17 cellular contexts compared by ENCODE assay signal in genomic region chr20:32455171-32455900, GRCh38.
DNase-seq lines count a peak whose midpoint lies in the region; ATAC-seq and TF ChIP-seq lines count a peak whose summit lies in the region.
"Had no signal": no experiment of that assay in that cellular context is flagged by ENCODE, and none has a peak within 500 bp of the region (broad histone marks: within the 10 kb centered on the region; RNA-seq: fewer than 3 reads in every experiment).

No MANE protein-coding gene starts in this region.

- peaks cover 7 to 35% of the 10 kb centered on the region in 2 donors for H3K4me1 ChIP-seq in adrenal gland (replicated peaks in 1 of 2)

- H3K4me3 ChIP-seq in adrenal gland = no peak overlapping the region
- H3K4me3 ChIP-seq: spleen had no signal

- no peak overlapping the region for H3K4me3 Mint-ChIP-seq in activated naive CD8-positive, alpha-beta T cell
- no peak overlapping the region for H3K4me3 Mint-ChIP-seq in activated naive CD8-positive, alpha-beta T cell treated with anti-CD3 and anti-CD28 coated beads, Interleukin-2, amount 50 U/mL, for 24 hours
- H3K4me3 Mint-ChIP-seq in T-helper 17 cell (no peak overlapping the region), glutamatergic neuron (ENCODE audit: unreplicated experiment) (peak overlapping the region; percentile 42)
- H3K4me3 Mint-ChIP-seq in stimulated activated memory B cell treated with anti-CD40 and anti-IgM and Interleukin-4, amounts not matched to agents 10 μg/mL and 1 μg/mL and 100 μg/mL, for 72 hours = no peak overlapping the region

- peaks cover 8% of the 10 kb centered on the region for H3K4me1 Mint-ChIP-seq in activated naive CD8-positive, alpha-beta T cell (ENCODE audit: low read depth)
- peaks cover 4% of the 10 kb centered on the region for H3K4me1 Mint-ChIP-seq in activated naive CD8-positive, alpha-beta T cell treated with anti-CD3 and anti-CD28 coated beads, Interleukin-2, amount 50 U/mL, for 24 hours
- H3K4me1 Mint-ChIP-seq in T-helper 17 cell (peaks cover 7% of the 10 kb centered on the region), glutamatergic neuron (ENCODE audit: low read depth, unreplicated experiment) (peaks cover 35% of the 10 kb centered on the region)
- H3K4me1 Mint-ChIP-seq in stimulated activated memory B cell treated with anti-CD40 and anti-IgM and Interleukin-4, amounts not matched to agents 10 μg/mL and 1 μg/mL and 100 μg/mL, for 72 hours = peaks cover 20% of the 10 kb centered on the region

- WGBS in adrenal gland, 4 donors = 80 to 83% (median 82%) methylated on average over 12 of the region's 12 CpGs

- peak overlapping the region; percentile 64 for H3K27ac Mint-ChIP-seq in activated naive CD8-positive, alpha-beta T cell
- H3K27ac Mint-ChIP-seq in activated naive CD8-positive, alpha-beta T cell treated with anti-CD3 and anti-CD28 coated beads, Interleukin-2, amount 50 U/mL, for 24 hours = no peak overlapping the region
- H3K27ac Mint-ChIP-seq in T-helper 17 cell (peak overlapping the region; percentile 54), glutamatergic neuron (ENCODE audit: unreplicated experiment) (peak overlapping the region; percentile 15)
- H3K27ac Mint-ChIP-seq in stimulated activated memory B cell treated with anti-CD40 and anti-IgM and Interleukin-4, amounts not matched to agents 10 μg/mL and 1 μg/mL and 100 μg/mL, for 72 hours = peak overlapping the region; percentile 31

- peaks cover 0 to 30% of the 10 kb centered on the region in 2 donors for H3K36me3 ChIP-seq in adrenal gland (replicated peaks in 1 of 2)

- H3K27ac ChIP-seq in adrenal gland = peak overlapping the region in 1 of 5 donors; percentile 49

- H3K9me3 ChIP-seq in T-helper 17 cell (ENCODE audit: control insufficient read depth, low read length, poor library complexity, severe bottlenecking) = no peaks in the 10 kb centered on the region
- H3K9me3 ChIP-seq in adrenal gland (replicated peaks in 1 of 3) = no peaks in the 10 kb centered on the region
- H3K9me3 ChIP-seq: spleen had no signal

- H3K36me3 Mint-ChIP-seq in activated naive CD8-positive, alpha-beta T cell = no peaks in the 10 kb centered on the region
- H3K36me3 Mint-ChIP-seq in activated naive CD8-positive, alpha-beta T cell treated with anti-CD3 and anti-CD28 coated beads, Interleukin-2, amount 50 U/mL, for 24 hours (ENCODE audit: low read depth) = peaks cover 6% of the 10 kb centered on the region
- H3K36me3 Mint-ChIP-seq in T-helper 17 cell (ENCODE audit: low read depth) = peaks cover 2% of the 10 kb centered on the region
- H3K36me3 Mint-ChIP-seq in glutamatergic neuron (ENCODE audit: unreplicated experiment) = no peaks in the 10 kb centered on the region
- no peaks in the 10 kb centered on the region for H3K36me3 Mint-ChIP-seq in stimulated activated memory B cell treated with anti-CD40 and anti-IgM and Interleukin-4, amounts not matched to agents 10 μg/mL and 1 μg/mL and 100 μg/mL, for 72 hours

- no peak for DNase-seq in activated naive CD8-positive, alpha-beta T cell treated with anti-CD3 and anti-CD28 coated beads, Interleukin-2, amount 50 U/mL, for 24 hours
- no peak for DNase-seq in T-helper 17 cell
- no peak for DNase-seq in glutamatergic neuron
- DNase-seq in D341Med (ENCODE audit: low spot score) = no peak
- DNase-seq in adrenal gland = no peak
- DNase-seq in cerebellum (ENCODE audit: low spot score) = no peak
- DNase-seq: activated CD4-positive, alpha-beta T cell treated with anti-CD3 and anti-CD28 coated beads, Interleukin-2, amount 50 U/mL, for 48 hours; activated effector memory CD4-positive, alpha-beta T cell treated with Interleukin-2 at 50 U/mL for 16 hours; EL; GOT3; Kasumi-1; NCI-H2171 treated with DMSO at 0.1 percent for 48 hours; stimulated activated naive CD4-positive, alpha-beta T cell had no signal

- no peaks in the 10 kb centered on the region for H3K27me3 Mint-ChIP-seq in activated naive CD8-positive, alpha-beta T cell
- no peaks in the 10 kb centered on the region for H3K27me3 Mint-ChIP-seq in activated naive CD8-positive, alpha-beta T cell treated with anti-CD3 and anti-CD28 coated beads, Interleukin-2, amount 50 U/mL, for 24 hours
- no peaks in the 10 kb centered on the region for H3K27me3 Mint-ChIP-seq in T-helper 17 cell
- peaks cover 24% of the 10 kb centered on the region for H3K27me3 Mint-ChIP-seq in glutamatergic neuron (ENCODE audit: unreplicated experiment)
- H3K27me3 Mint-ChIP-seq in stimulated activated memory B cell treated with anti-CD40 and anti-IgM and Interleukin-4, amounts not matched to agents 10 μg/mL and 1 μg/mL and 100 μg/mL, for 72 hours = no peaks in the 10 kb centered on the region

- no peaks in the 10 kb centered on the region for H3K27me3 ChIP-seq in adrenal gland
- H3K27me3 ChIP-seq: spleen had no signal

- TF ChIP-seq CTCF in glutamatergic neuron (IDR thresholded peaks at IDR 0.05; ENCODE audit: partially characterized antibody, unreplicated experiment) (no peak), adrenal gland (IDR thresholded peaks at IDR 0.05) (no peak)

- no peaks in the 10 kb centered on the region for H3K9me3 Mint-ChIP-seq in activated naive CD8-positive, alpha-beta T cell (ENCODE audit: low read depth)
- H3K9me3 Mint-ChIP-seq in activated naive CD8-positive, alpha-beta T cell treated with anti-CD3 and anti-CD28 coated beads, Interleukin-2, amount 50 U/mL, for 24 hours = no peaks in the 10 kb centered on the region
- H3K9me3 Mint-ChIP-seq in glutamatergic neuron (ENCODE audit: unreplicated experiment) = peaks cover 34% of the 10 kb centered on the region
- H3K9me3 Mint-ChIP-seq in stimulated activated memory B cell treated with anti-CD40 and anti-IgM and Interleukin-4, amounts not matched to agents 10 μg/mL and 1 μg/mL and 100 μg/mL, for 72 hours = no peaks in the 10 kb centered on the region

- intact Hi-C loops in adrenal gland (cut with DNase I) = loop anchor here in 1 of 2 donors (10.0 kb wide), 1 partner anchor 121 kb away; no protein-coding TSS in a partner anchor

- TF ChIP-seq POLR2A in adrenal gland (IDR thresholded peaks at IDR 0.05) = no peak

- no peak for ATAC-seq in activated naive CD8-positive, alpha-beta T cell treated with anti-CD3 and anti-CD28 coated beads, Interleukin-2, amount 50 U/mL, for 24 hours
- ATAC-seq in T-helper 17 cell = no peak
- ATAC-seq in stimulated activated memory B cell treated with anti-CD40 and anti-IgM and Interleukin-4, amounts not matched to agents 10 μg/mL and 1 μg/mL and 100 μg/mL, for 72 hours = no peak
- ATAC-seq: Panc1 had no signal
